12 cellular contexts compared by ENCODE assay signal in the genomic region with DNA sequence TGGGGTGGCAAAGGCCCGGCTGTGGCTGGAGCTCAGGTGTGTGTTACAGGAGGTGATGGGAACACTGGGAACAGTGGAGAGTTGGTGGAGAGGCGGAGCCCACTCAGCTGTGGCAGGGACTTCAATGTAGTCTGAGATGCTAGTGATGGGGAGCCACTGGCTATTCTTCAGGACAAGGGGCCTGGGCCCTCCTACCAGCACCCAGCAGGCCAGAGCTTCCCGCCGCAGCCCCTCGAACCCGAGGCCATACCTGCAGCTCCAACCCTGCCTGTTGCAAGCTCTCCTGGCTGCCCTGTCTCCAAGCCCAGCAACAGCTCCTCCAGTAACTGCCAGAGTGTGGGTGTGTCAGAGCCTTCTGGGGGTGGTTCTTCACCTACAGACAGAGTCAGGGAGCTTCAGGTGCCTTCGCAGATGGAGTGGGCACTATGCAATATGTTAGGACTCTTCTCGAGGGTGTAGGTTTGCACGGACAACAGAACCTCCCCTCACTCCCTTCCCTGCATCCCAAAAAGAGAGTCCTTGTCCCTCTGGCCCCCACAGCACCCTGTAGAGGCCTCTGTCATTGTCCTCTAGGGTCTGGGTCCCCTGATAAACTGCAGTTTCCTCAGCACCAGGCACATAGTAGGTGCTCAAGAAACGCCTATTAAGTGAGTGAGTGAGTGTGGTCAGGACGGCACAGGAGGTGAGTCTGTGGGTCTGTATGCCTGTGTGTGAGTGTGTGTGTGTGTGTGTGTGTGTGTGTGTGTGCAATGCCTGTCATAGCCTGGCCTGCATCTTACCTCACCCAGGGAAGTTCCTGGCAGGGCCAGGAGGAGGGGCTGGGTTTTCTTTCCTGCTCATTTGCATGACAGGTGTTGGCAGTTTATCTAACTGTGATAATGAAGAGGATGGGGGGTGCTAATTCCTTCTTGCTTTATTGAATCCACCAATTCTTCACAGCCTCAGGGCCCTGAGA.
DNase-seq lines count a peak whose midpoint lies in the region; ATAC-seq and TF ChIP-seq lines count a peak whose summit lies in the region.
"Had no signal": no experiment of that assay in that cellular context is flagged by ENCODE, and none has a peak within 500 bp of the region (broad histone marks: within the 10 kb centered on the region; RNA-seq: fewer than 3 reads in every experiment).

No MANE protein-coding gene starts in this region.

- 85% methylated on average over 11 of the region's 11 CpGs for WGBS in hepatocyte (ENCODE audit: low lambda C conversion rate, missing lambda C conversion rate)

- peaks cover 7% of the 10 kb centered on the region for H3K27me3 ChIP-seq in hepatocyte

- intact Hi-C loops in Calu3 (cut with micrococcal nuclease; ENCODE audit: unreplicated experiment), result no loop called here

- H3K4me1 Mint-ChIP-seq in Calu3 (ENCODE audit: low read depth, unreplicated experiment), result no peaks in the 10 kb centered on the region

- no peaks in the 10 kb centered on the region for H3K9me3 Mint-ChIP-seq in Calu3 (ENCODE audit: low read depth, unreplicated experiment)

- H3K36me3 ChIP-seq in hepatocyte (replicated peaks; ENCODE audit: insufficient read depth, low read depth), result no peaks in the 10 kb centered on the region

- no peak overlapping the region for H3K4me3 ChIP-seq in hepatocyte
- H3K4me3 ChIP-seq: PC-9 had no signal

- no peaks in the 10 kb centered on the region for H3K79me2 ChIP-seq in hepatocyte

- CTCF ChIA-PET in Calu3 (lab: Charles Lee), result no interaction called here

- H3K9me2 ChIP-seq in hepatocyte (replicated peaks; ENCODE audit: insufficient read depth), result no peaks in the 10 kb centered on the region

- H3K4me1 ChIP-seq in hepatocyte (ENCODE audit: insufficient read depth), result no peaks in the 10 kb centered on the region

- H3K27ac ChIP-seq in hepatocyte, result no peak overlapping the region
- H3K27ac ChIP-seq: PC-9 had no signal

- no peak overlapping the region for H3K27ac Mint-ChIP-seq in Calu3 (ENCODE audit: unreplicated experiment)

- no peak overlapping the region for H3K4me3 Mint-ChIP-seq in Calu3 (ENCODE audit: low read depth, unreplicated experiment)

- H4K20me1 ChIP-seq in hepatocyte (ENCODE audit: insufficient read depth, poor library complexity, severe bottlenecking), result no peaks in the 10 kb centered on the region

- no peaks in the 10 kb centered on the region for H3K36me3 Mint-ChIP-seq in Calu3 (ENCODE audit: insufficient read depth, unreplicated experiment)

- no TSS peak for BruUV-seq in Calu3 (replicated peaks; lab: Mats Ljungman, UMichigan)

- H2AFZ ChIP-seq in hepatocyte, result no peak overlapping the region
- H2AFZ ChIP-seq: PC-9 had no signal

- H3K9me3 ChIP-seq in hepatocyte (ENCODE audit: low read depth), result no peaks in the 10 kb centered on the region

- ATAC-seq in GM18498 (IDR thresholded peaks at IDR 0.05; ENCODE audit: unreplicated experiment), result no peak

- DNase-seq in Calu3 (peak; percentile 36), NCI-H1436 treated with DMSO at 0.1 percent for 48 hours (lab: John Stamatoyannopoulos, UW) (peak; percentile 72), NCI-H526 treated with DMSO at 0.1 percent for 48 hours (lab: John Stamatoyannopoulos, UW) (peak; percentile 96), hepatocyte (ENCODE audit: low spot score) (peak; percentile 44), NOMO-1 treated with DMSO at 0.1 percent for 48 hours (lab: John Stamatoyannopoulos, UW; ENCODE audit: unreplicated experiment) (no peak)
- DNase-seq in activated CD4-positive, alpha-beta T cell treated with anti-CD3 and anti-CD28 coated beads, Interleukin-2, amount 50 U/mL, for 48 hours, result no peak
- no peak for DNase-seq in stimulated activated CD4-positive, alpha-beta T cell treated with anti-CD3 and anti-CD28 coated beads, Interleukin-4, amount 100 ng/mL, for 1 hour
- DNase-seq: activated naive CD4-positive, alpha-beta T cell; KG1; NCI-H1930; PC-9 had no signal

- no peak overlapping the region for H3K4me2 ChIP-seq in hepatocyte
- H3K4me2 ChIP-seq: PC-9 had no signal

- peaks cover 98% of the 10 kb centered on the region for H3K27me3 Mint-ChIP-seq in Calu3 (ENCODE audit: unreplicated experiment)

- TF ChIP-seq CTCF in Calu3 (IDR thresholded peaks at IDR 0.05; ENCODE audit: unreplicated experiment) (no peak), hepatocyte (IDR thresholded peaks at IDR 0.05; ENCODE audit: poor library complexity) (no peak)

Comparison
In these comparisons a context has a peak if more than half of its experiments do, and no peak if none do; other contexts are left out.
1. DNase-seq: peak in Calu3 (single experiment), NCI-H1436 treated with DMSO at 0.1 percent for 48 hours (single experiment), NCI-H526 treated with DMSO at 0.1 percent for 48 hours (single experiment) and hepatocyte (single experiment); none in NOMO-1 treated with DMSO at 0.1 percent for 48 hours (single experiment), activated CD4-positive, alpha-beta T cell treated with anti-CD3 and anti-CD28 coated beads, Interleukin-2, amount 50 U/mL, for 48 hours (0 of 2) and stimulated activated CD4-positive, alpha-beta T cell treated with anti-CD3 and anti-CD28 coated beads, Interleukin-4, amount 100 ng/mL, for 1 hour (single experiment).